Comparison of ENCODE assay signal across 18 cellular contexts in genomic region chr19:21878646-21879045, GRCh38. TPM values are rescaled to one million over a fixed set of nuclear protein-coding genes. Genes with fewer than 3 reads are reported as not detected.
DNase-seq lines count a peak whose midpoint lies in the region; ATAC-seq and TF ChIP-seq lines count a peak whose summit lies in the region.
"Had no signal": no experiment of that assay in that cellular context is flagged by ENCODE, and none has a peak within 500 bp of the region (broad histone marks: within the 10 kb centered on the region; RNA-seq: fewer than 3 reads in every experiment).

No MANE protein-coding gene starts in this region.

- no peak for TF ChIP-seq CTCF in NB4 (IDR thresholded peaks at IDR 0.05; ENCODE audit: low read depth, low read length)

- no peak overlapping the region for H3K23ac ChIP-seq in trophoblast cell (ENCODE audit: low read length)

- H3K4me3 ChIP-seq in NB4 (ENCODE audit: low read depth, low read length) (no peak overlapping the region), trophoblast cell (ENCODE audit: low read depth, low read length) (peak overlapping the region; percentile 55)
- H3K4me3 ChIP-seq: A549; BLaER1 treated with 17β-estradiol and CSF1 and Interleukin-3, amounts not matched to agents 10 nM and 100 nM had no signal

- H3K18ac ChIP-seq in trophoblast cell (ENCODE audit: low read length), result no peak overlapping the region

- no peak for TF ChIP-seq POLR2A in NB4 (IDR thresholded peaks at IDR 0.05; ENCODE audit: extremely low read depth, insufficient read length)

- in situ Hi-C loops in KBM-7 (cut with MboI; ENCODE audit: low pct_unique_long_range_greater_than_20kb, low sequenced_read_pairs), result no loop called here

- intact Hi-C loops in activated CD4-positive, alpha-beta T cell treated with anti-CD3 and anti-CD28 coated beads for 36 hours (cut with DNase I, micrococcal nuclease), result no loop called here

- no peak overlapping the region for H3K27ac Mint-ChIP-seq in activated CD4-positive, alpha-beta T cell treated with anti-CD3 and anti-CD28 coated beads for 36 hours
- H3K27ac Mint-ChIP-seq: B cell; CD4-positive, alpha-beta T cell; CD8-positive, alpha-beta T cell had no signal

- peaks cover 1% of the 10 kb centered on the region for H3K27me3 Mint-ChIP-seq in activated CD4-positive, alpha-beta T cell treated with anti-CD3 and anti-CD28 coated beads for 36 hours
- H3K27me3 Mint-ChIP-seq: B cell had no signal

- no peak overlapping the region for H3K14ac ChIP-seq in trophoblast cell (ENCODE audit: low read length)

- H3K9ac ChIP-seq in trophoblast cell (ENCODE audit: low read length), result no peak overlapping the region
- H3K9ac ChIP-seq: BLaER1 treated with 17β-estradiol and CSF1 and Interleukin-3, amounts not matched to agents 10 nM and 100 nM had no signal

- no peaks in the 10 kb centered on the region for H3K9me3 Mint-ChIP-seq in activated CD4-positive, alpha-beta T cell treated with anti-CD3 and anti-CD28 coated beads for 36 hours (ENCODE audit: low read depth)
- H3K9me3 Mint-ChIP-seq: CD4-positive, alpha-beta T cell; CD8-positive, alpha-beta T cell had no signal

- no peak overlapping the region for H3K4me3 Mint-ChIP-seq in activated CD4-positive, alpha-beta T cell treated with anti-CD3 and anti-CD28 coated beads for 36 hours
- H3K4me3 Mint-ChIP-seq: B cell; CD4-positive, alpha-beta T cell; CD8-positive, alpha-beta T cell had no signal

- CTCF ChIA-PET in activated CD4-positive, alpha-beta T cell treated with anti-CD3 and anti-CD28 coated beads for 36 hours (lab: Charles Lee), result no interaction called here

- H3K79me2 ChIP-seq in trophoblast cell (ENCODE audit: control insufficient read depth, insufficient read depth, low read length, poor library complexity), result no peaks in the 10 kb centered on the region

- no peak for DNase-seq in activated CD4-positive, alpha-beta T cell treated with anti-CD3 and anti-CD28 coated beads for 36 hours
- DNase-seq in activated CD4-positive, alpha-beta T cell treated with anti-CD3 and anti-CD28 coated beads for 48 hours, result no peak
- DNase-seq in NB4 (ENCODE audit: low read depth) (peak; percentile 5), trophoblast cell (peak; percentile 75 to 84), KBM-7 (no peak), NCI-H748 treated with DMSO at 0.1 percent for 48 hours (lab: John Stamatoyannopoulos, UW) (no peak)
- DNase-seq: AML-193; Caco-2; Calu3; CD4-positive, alpha-beta T cell; CD8-positive, alpha-beta T cell; DMS79 treated with DMSO at 0.1 percent for 48 hours; GF-D8 had no signal

- H3K79me1 ChIP-seq in trophoblast cell (ENCODE audit: low read length), result no peaks in the 10 kb centered on the region

- H2BK120ac ChIP-seq in trophoblast cell (ENCODE audit: insufficient read depth, low read length, poor library complexity), result no peak overlapping the region

- H4K8ac ChIP-seq in trophoblast cell (ENCODE audit: low read depth, low read length), result no peak overlapping the region

- no peak overlapping the region for H2AK5ac ChIP-seq in trophoblast cell (ENCODE audit: low read length)

- no CpG with 5 or more reads among the region's 4 CpGs for WGBS in trophoblast cell (ENCODE audit: extremely low coverage, insufficient coverage, insufficient read length)

- peak; percentile 30 for ATAC-seq in activated CD4-positive, alpha-beta T cell treated with anti-CD3 and anti-CD28 coated beads for 36 hours
- ATAC-seq: A549; CD8-positive, alpha-beta T cell had no signal

- POLR2A ChIA-PET in activated CD4-positive, alpha-beta T cell treated with anti-CD3 and anti-CD28 coated beads for 36 hours (lab: Charles Lee), result no interaction called here

- H3K4me1 ChIP-seq in trophoblast cell (ENCODE audit: control insufficient read depth in 1 of 2, insufficient read depth in 2 of 2, low read length in 2 of 2), result no peaks in the 10 kb centered on the region
- H3K4me1 ChIP-seq: A549; BLaER1 treated with 17β-estradiol and CSF1 and Interleukin-3, amounts not matched to agents 10 nM and 100 nM; Caco-2 had no signal

- H3K4ac ChIP-seq in trophoblast cell (ENCODE audit: low read depth, low read length), result no peak overlapping the region

- no peak overlapping the region for H4K91ac ChIP-seq in trophoblast cell (ENCODE audit: low read depth, low read length)

- H4K12ac ChIP-seq in trophoblast cell (ENCODE audit: low read depth, low read length), result no peak overlapping the region

- no peaks in the 10 kb centered on the region for H3K36me3 ChIP-seq in trophoblast cell (ENCODE audit: control insufficient read depth in 1 of 2, insufficient read depth in 2 of 2, low read length in 2 of 2)
- H3K36me3 ChIP-seq: BLaER1 treated with 17β-estradiol and CSF1 and Interleukin-3, amounts not matched to agents 10 nM and 100 nM had no signal

- H2BK5ac ChIP-seq in trophoblast cell (ENCODE audit: low read depth, low read length, poor library complexity), result no peak overlapping the region

- no peak overlapping the region for H3K27ac ChIP-seq in trophoblast cell (ENCODE audit: low read depth, low read length)
- H3K27ac ChIP-seq: 22Rv1; A549; BLaER1 treated with 17β-estradiol and CSF1 and Interleukin-3, amounts not matched to agents 10 nM and 100 nM; C4-2B had no signal

- no peak overlapping the region for H2BK12ac ChIP-seq in trophoblast cell (ENCODE audit: low read length)

- no peaks in the 10 kb centered on the region for H3K36me3 Mint-ChIP-seq in activated CD4-positive, alpha-beta T cell treated with anti-CD3 and anti-CD28 coated beads for 36 hours (ENCODE audit: low read depth)
- H3K36me3 Mint-ChIP-seq: CD8-positive, alpha-beta T cell had no signal

- peaks cover 18% of the 10 kb centered on the region for H3K9me3 ChIP-seq in trophoblast cell (ENCODE audit: insufficient read depth, low read depth, low read length)
- H3K9me3 ChIP-seq: Caco-2 had no signal

- H3K4me2 ChIP-seq in trophoblast cell (ENCODE audit: low read length), result no peak overlapping the region
- H3K4me2 ChIP-seq: A549; BLaER1 treated with 17β-estradiol and CSF1 and Interleukin-3, amounts not matched to agents 10 nM and 100 nM had no signal

- H3K27me3 ChIP-seq in trophoblast cell (ENCODE audit: insufficient read depth, low read length), result no peaks in the 10 kb centered on the region
- H3K27me3 ChIP-seq: BLaER1 treated with 17β-estradiol and CSF1 and Interleukin-3, amounts not matched to agents 10 nM and 100 nM had no signal

- H3K4me1 Mint-ChIP-seq in activated CD4-positive, alpha-beta T cell treated with anti-CD3 and anti-CD28 coated beads for 36 hours, result no peaks in the 10 kb centered on the region
- H3K4me1 Mint-ChIP-seq: B cell had no signal

- no peak overlapping the region for H2AFZ ChIP-seq in trophoblast cell (ENCODE audit: insufficient read depth, low read length, poor library complexity)

RNA-seq across cellular contexts. Expression of gene ZNF43, which starts 42.7 kb away (rescaled TPM):
- total RNA-seq in activated CD4-positive, alpha-beta T cell treated with anti-CD3 and anti-CD28 coated beads for 36 hours, result 10 to 100 TPM; 31.7 to 38.6 TPM
- 17.1 and 17.8 TPM in 2 replicates for polyA plus RNA-seq in trophoblast cell (2013)
- total RNA-seq: Caco-2 had no signal

Comparison
In these comparisons a context has a peak if more than half of its experiments do, and no peak if none do; other contexts are left out.
1. DNase-seq: peak in NB4 (single experiment) and trophoblast cell (2 of 2); none in activated CD4-positive, alpha-beta T cell treated with anti-CD3 and anti-CD28 coated beads for 36 hours (single experiment), activated CD4-positive, alpha-beta T cell treated with anti-CD3 and anti-CD28 coated beads for 48 hours (single experiment), KBM-7 (single experiment) and NCI-H748 treated with DMSO at 0.1 percent for 48 hours (single experiment).